10 cellular contexts compared by ENCODE assay signal in the genomic region with DNA sequence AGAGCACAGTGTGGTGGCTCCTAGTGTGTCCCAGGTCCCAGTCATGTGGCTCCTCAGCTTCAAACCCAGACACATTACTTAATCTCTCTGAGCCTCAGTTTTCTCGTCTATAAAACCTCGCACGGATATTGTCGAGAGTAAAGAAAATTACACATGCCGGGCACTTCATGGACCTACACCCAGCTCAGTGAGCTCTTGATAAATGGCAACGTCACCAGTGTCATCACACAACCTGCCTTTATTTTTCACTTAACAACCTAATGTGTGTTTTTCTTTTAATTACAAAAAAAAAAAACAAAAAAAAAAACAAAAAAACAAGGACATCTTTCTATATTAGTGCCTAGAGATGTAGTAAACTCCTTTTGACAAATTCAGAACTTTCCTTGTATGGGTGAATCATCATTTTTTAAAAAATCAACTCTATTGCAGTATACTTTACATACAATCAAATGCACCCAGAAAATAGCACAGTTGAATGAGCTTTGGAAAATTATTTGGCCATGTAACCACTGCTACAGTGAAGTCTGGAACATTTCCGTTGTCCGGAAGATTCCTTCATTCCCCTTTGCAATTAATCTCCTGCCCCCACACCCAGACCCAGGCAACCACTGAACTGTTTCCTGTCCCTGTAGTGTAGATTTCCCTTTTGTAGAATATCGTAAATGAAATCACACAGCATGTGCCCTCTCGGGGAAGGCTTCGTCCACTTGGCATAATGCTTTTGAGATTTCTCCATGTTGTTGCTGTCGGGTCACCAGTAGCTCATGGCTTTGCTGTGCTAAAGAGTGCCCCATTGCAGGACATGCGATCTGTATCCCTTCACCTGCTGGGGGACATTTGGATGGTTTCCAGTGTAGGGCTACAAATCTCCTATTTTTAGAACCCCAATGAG.
DNase-seq lines count a peak whose midpoint lies in the region; ATAC-seq, FAIRE-seq and TF ChIP-seq lines count a peak whose summit lies in the region.
"Had no signal": no experiment of that assay in that cellular context is flagged by ENCODE, and none has a peak within 500 bp of the region (broad histone marks: within the 10 kb centered on the region; RNA-seq: fewer than 3 reads in every experiment).

No MANE protein-coding gene starts in this region.

- ATAC-seq in K562 (peak; percentile 20), right lobe of liver (peak in 1 of 4 donors; percentile 6)

- H3K27me3 ChIP-seq in K562 (ENCODE audit: control insufficient read depth in 2 of 2, insufficient read depth in 2 of 2, low read length in 2 of 2): no peaks in the 10 kb centered on the region
- H3K27me3 ChIP-seq in right lobe of liver: no peaks in the 10 kb centered on the region
- H3K27me3 ChIP-seq in suprapubic skin: no peaks in the 10 kb centered on the region

- CTCF ChIA-PET in K562 (lab: Yijun Ruan, JAX; ENCODE audit: low intra/inter-chr PET ratio): no interaction called here

- no peaks in the 10 kb centered on the region for H3K9me3 ChIP-seq in K562 (replicated peaks; ENCODE audit: control insufficient read depth, insufficient read depth, low read depth, low read length)
- no peaks in the 10 kb centered on the region for H3K9me3 ChIP-seq in right lobe of liver
- H3K9me3 ChIP-seq in suprapubic skin: no peaks in the 10 kb centered on the region

- H3K9me3 Mint-ChIP-seq in activated T-cell treated with anti-CD3 and anti-CD28 coated beads, Interleukin-2, amount 50 U/mL, for 24 hours: no peaks in the 10 kb centered on the region
- H3K9me3 Mint-ChIP-seq: activated naive CD4-positive, alpha-beta T cell treated with anti-CD3 and anti-CD28 coated beads, Interleukin-2, amount 50 U/mL, for 24 hours had no signal

- TF ChIP-seq CTCF in K562 (IDR thresholded peaks at IDR 0.05 in 2 of 3, conservative IDR thresholded peaks at IDR 0.05 in 1 of 3; ENCODE audit: insufficient read depth in 2 of 3, low read depth in 1 of 3, low read length in 3 of 3): no peak
- no peak for TF ChIP-seq CTCF in right lobe of liver (IDR thresholded peaks at IDR 0.05)
- no peak for TF ChIP-seq CTCF in suprapubic skin (IDR thresholded peaks at IDR 0.05)

- H3K36me3 ChIP-seq in K562 (ENCODE audit: control insufficient read depth, insufficient read depth, low read length) (no peaks in the 10 kb centered on the region), right lobe of liver (no peaks in the 10 kb centered on the region), suprapubic skin (no peaks in the 10 kb centered on the region)

- peak overlapping the region in 1 of 2 experiments; percentile 14; a peak in 3 of 4 replicates for H3K9ac ChIP-seq in K562 (ENCODE audit: insufficient read depth in 1 of 2, low read depth in 2 of 2, low read length in 2 of 2)

- no peak overlapping the region for H3K4me3 ChIP-seq in K562
- no peak overlapping the region for H3K4me3 ChIP-seq in right lobe of liver
- H3K4me3 ChIP-seq in suprapubic skin: no peak overlapping the region

- intact Hi-C loops in K562 (cut with micrococcal nuclease): loop anchor here (1.0 to 10.0 kb wide), 6 partner anchors 28 to 288 kb away; partner anchors contain the start of genes LARP1 and MRPL22
- intact Hi-C loops in right lobe of liver (cut with DNase I): loop anchor here in 1 of 2 donors (5.0 kb wide), 2 partner anchors 158 to 283 kb away; partner anchors contain the start of gene GEMIN5

- no peaks in the 10 kb centered on the region for H3K79me2 ChIP-seq in K562 (ENCODE audit: control insufficient read depth, insufficient read depth, low read length)

- no peak overlapping the region for H3K4me3 Mint-ChIP-seq in activated T-cell treated with anti-CD3 and anti-CD28 coated beads, Interleukin-2, amount 50 U/mL, for 24 hours
- H3K4me3 Mint-ChIP-seq: activated naive CD4-positive, alpha-beta T cell treated with anti-CD3 and anti-CD28 coated beads, Interleukin-2, amount 50 U/mL, for 24 hours had no signal

- BruUV-seq in K562 (replicated peaks; lab: Mats Ljungman, UMichigan): no TSS peak

- H3K4me2 ChIP-seq in K562 (ENCODE audit: insufficient read depth, low read length): peak overlapping the region; percentile 74

- WGBS in K562 (ENCODE audit: insufficient coverage, low coverage, missing lambda C conversion rate): 4% methylated on average over 13 of the region's 13 CpGs
- WGBS in right lobe of liver (ENCODE audit: insufficient coverage, low coverage, low lambda C conversion rate, missing lambda C conversion rate): 35% methylated on average over 13 of the region's 13 CpGs
- WGBS in suprapubic skin: 56% methylated on average over 13 of the region's 13 CpGs

- POLR2A ChIA-PET in K562 (lab: Yijun Ruan, JAX): interaction anchor here (0.5 to 1.5 kb wide), 12 partner anchors 11 to 209 kb away, joined by 3 to 9 read pairs (median 3); no protein-coding TSS in a partner anchor

- H3K36me3 Mint-ChIP-seq in activated T-cell treated with anti-CD3 and anti-CD28 coated beads, Interleukin-2, amount 50 U/mL, for 24 hours (ENCODE audit: low read depth): no peaks in the 10 kb centered on the region
- H3K36me3 Mint-ChIP-seq: activated naive CD4-positive, alpha-beta T cell treated with anti-CD3 and anti-CD28 coated beads, Interleukin-2, amount 50 U/mL, for 24 hours had no signal

- TF ChIP-seq EP300 in K562 (IDR thresholded peaks at IDR 0.05; ENCODE audit: low read length) (peak; percentile 59; the same call in 1 of the 2 replicates), suprapubic skin (IDR thresholded peaks at IDR 0.05) (no peak)

- TF ChIP-seq RAD21 in K562 (CRISPR knock-in tag; conservative IDR thresholded peaks at IDR 0.05 in 1 of 2, IDR thresholded peaks at IDR 0.05 in 1 of 2): no peak

- TF ChIP-seq POLR2A in K562 (conservative IDR thresholded peaks at IDR 0.05): no peak
- TF ChIP-seq POLR2A in right lobe of liver (IDR thresholded peaks at IDR 0.05): no peak
- TF ChIP-seq POLR2A in suprapubic skin (IDR thresholded peaks at IDR 0.05): no peak

- peaks cover 11% of the 10 kb centered on the region for H3K4me1 Mint-ChIP-seq in activated T-cell treated with anti-CD3 and anti-CD28 coated beads, Interleukin-2, amount 50 U/mL, for 24 hours (ENCODE audit: low read depth)

- H4K20me1 ChIP-seq in K562 (replicated peaks; ENCODE audit: control insufficient read depth, insufficient read depth, low read length): no peaks in the 10 kb centered on the region; the same call in 1 of the 2 replicates

- H3K27ac Mint-ChIP-seq in activated T-cell treated with anti-CD3 and anti-CD28 coated beads, Interleukin-2, amount 50 U/mL, for 24 hours: peak overlapping the region; percentile 61
- H3K27ac Mint-ChIP-seq: activated naive CD4-positive, alpha-beta T cell treated with anti-CD3 and anti-CD28 coated beads, Interleukin-2, amount 50 U/mL, for 24 hours had no signal

- no peaks in the 10 kb centered on the region for H3K27me3 Mint-ChIP-seq in activated T-cell treated with anti-CD3 and anti-CD28 coated beads, Interleukin-2, amount 50 U/mL, for 24 hours
- H3K27me3 Mint-ChIP-seq: activated naive CD4-positive, alpha-beta T cell treated with anti-CD3 and anti-CD28 coated beads, Interleukin-2, amount 50 U/mL, for 24 hours had no signal

- in situ Hi-C loops in K562 (cut with MboI): loop anchor here (5.0 to 10.0 kb wide), 2 partner anchors 108 to 340 kb away; no protein-coding TSS in a partner anchor

- H3K4me1 ChIP-seq in K562 (replicated peaks in 1 of 2; ENCODE audit: control insufficient read depth in 2 of 2, insufficient read depth in 2 of 2, low read length in 2 of 2) (peaks cover 25 to 31% of the 10 kb centered on the region in 2 experiments), right lobe of liver (peaks cover 0 to 18% (median 12%) of the 10 kb centered on the region in 4 donors), suprapubic skin (peaks cover 19% of the 10 kb centered on the region)

- DNase-seq in activated T-cell treated with anti-CD3 and anti-CD28 coated beads, Interleukin-2, amount 50 U/mL, for 24 hours: no peak
- DNase-seq in activated T-cell treated with anti-CD3 and anti-CD28 coated beads, Interleukin-2, amount 50 U/mL, for 1 hour: no peak
- DNase-seq in K562 (ENCODE audit: extremely low read depth in 1 of 4, low spot score in 3 of 4) (peak in 2 of 4 experiments; percentile 32 to 53), right lobe of liver (no peak), suprapubic skin (ENCODE audit: low spot score in 2 of 2) (no peak), EL (no peak), substantia nigra (lab: John Stamatoyannopoulos, UW) (no peak), COLO829 (ENCODE audit: low spot score) (no peak)
- DNase-seq: NCI-H1105 treated with DMSO at 0.1 percent for 48 hours had no signal

- peak; percentile 70 for FAIRE-seq in K562 (lab: Jason Lieb, UNC)

- H3K27ac ChIP-seq in K562 (ENCODE audit: extremely low read depth, low read depth, low read length) (peak overlapping the region; percentile 60), right lobe of liver (peak overlapping the region; percentile 64 to 71 (median 71)), suprapubic skin (peak overlapping the region; percentile 7), substantia nigra (ENCODE audit: low read depth, low read length, poor library complexity, severe bottlenecking) (no peak overlapping the region)

- H2AFZ ChIP-seq in K562 (ENCODE audit: low read depth, low read length): peak overlapping the region; percentile 87

- H3K9me1 ChIP-seq in K562 (ENCODE audit: control insufficient read depth, insufficient read depth, low read length): no peaks in the 10 kb centered on the region

TF ChIP-seq in K562, 482 proteins besides CTCF, POLR2A, EP300 and RAD21 (continues in another document):
- TF ChIP-seq DPF2 (IDR thresholded peaks at IDR 0.05): 0 out of 2 replicates have a peak, but pooled peaks have one; percentile 15
- TF ChIP-seq ID3 (CRISPR knock-in tag; IDR thresholded peaks at IDR 0.05): no peak
- TF ChIP-seq ID3 (tag; IDR thresholded peaks at IDR 0.05): 0 out of 2 replicates have a peak, but pooled peaks have one; percentile 47
- 0 out of 2 replicates have a peak, but pooled peaks have one; percentile 21 for TF ChIP-seq BCL6 (CRISPR knock-in tag; IDR thresholded peaks at IDR 0.05)
- TF ChIP-seq L3MBTL2 (IDR thresholded peaks at IDR 0.05): peak; percentile 86
- TF ChIP-seq ETV6 (IDR thresholded peaks at IDR 0.05; ENCODE audit: borderline replicate concordance in 1 of 2, low read depth in 2 of 2, low read length in 1 of 2): no peak
- TF ChIP-seq ETV6 (CRISPR knock-in tag; IDR thresholded peaks at IDR 0.05; ENCODE audit: borderline replicate concordance): no peak
